19 cellular contexts compared by ENCODE assay signal in genomic region chr11:69411257-69411924, GRCh38.
DNase-seq lines count a peak whose midpoint lies in the region; ATAC-seq, FAIRE-seq and TF ChIP-seq lines count a peak whose summit lies in the region.
"Had no signal": no experiment of that assay in that cellular context is flagged by ENCODE, and none has a peak within 500 bp of the region (broad histone marks: within the 10 kb centered on the region; RNA-seq: fewer than 3 reads in every experiment).

No MANE protein-coding gene starts in this region.

- H3K9ac ChIP-seq in Loucy (ENCODE audit: low read depth, low read length, poor library complexity, severe bottlenecking) (no peak overlapping the region), endothelial cell of umbilical vein (replicated peaks; ENCODE audit: extremely low read depth, insufficient read depth, low read length) (no peak overlapping the region)

- CTCF ChIA-PET in endothelial cell of umbilical vein (lab: Charles Lee), result interaction anchor here (1.0 to 1.2 kb wide), 3 partner anchors 11 to 280 kb away, joined by 3 to 5 read pairs (median 3); no protein-coding TSS in a partner anchor

- H3F3A ChIP-seq in Loucy (ENCODE audit: low read depth), result no peaks in the 10 kb centered on the region

- no peaks in the 10 kb centered on the region for H3K9me3 Mint-ChIP-seq in activated T-cell treated with anti-CD3 and anti-CD28 coated beads, Interleukin-2, amount 50 U/mL, for 72 hours
- peaks cover 4% of the 10 kb centered on the region for H3K9me3 Mint-ChIP-seq in progenitor cell of endocrine pancreas (ENCODE audit: low read depth)

- H3K4me3 ChIP-seq in Loucy (ENCODE audit: low read length, poor library complexity, severe bottlenecking) (no peak overlapping the region), endothelial cell of umbilical vein (replicated peaks in 1 of 3; ENCODE audit: insufficient read depth in 1 of 3, low read depth in 1 of 3, low read length in 3 of 3) (no peak overlapping the region)

- peak overlapping the region; percentile 7; the same call in 1 of the 2 replicates for H2AFZ ChIP-seq in Loucy (ENCODE audit: low read length)
- H2AFZ ChIP-seq in endothelial cell of umbilical vein (ENCODE audit: low read depth, low read length), result no peak overlapping the region

- H3K4me2 ChIP-seq in Loucy (ENCODE audit: low read depth, low read length, poor library complexity, severe bottlenecking) (peak overlapping the region; percentile 10), endothelial cell of umbilical vein (ENCODE audit: insufficient read depth, low read length) (no peak overlapping the region)

- H3K27me3 ChIP-seq in Loucy (ENCODE audit: insufficient read depth, low read length, poor library complexity, severe bottlenecking) (no peaks in the 10 kb centered on the region), endothelial cell of umbilical vein (ENCODE audit: control insufficient read depth in 2 of 2, insufficient read depth in 2 of 2, low read length in 2 of 2) (no peaks in the 10 kb centered on the region)

- no TSS peak for BruUV-seq in endothelial cell of umbilical vein (replicated peaks; lab: Mats Ljungman, UMichigan)

- H3K4me3 Mint-ChIP-seq in activated T-cell treated with anti-CD3 and anti-CD28 coated beads, Interleukin-2, amount 50 U/mL, for 72 hours, result no peak overlapping the region
- no peak overlapping the region for H3K4me3 Mint-ChIP-seq in progenitor cell of endocrine pancreas (ENCODE audit: low read depth)
- H3K4me3 Mint-ChIP-seq: B cell; CD4-positive, alpha-beta memory T cell had no signal

- dilution Hi-C loops in endothelial cell of umbilical vein (cut with MboI; ENCODE audit: extremely low pct_ligation_motif_present, low sequenced_read_pairs), result no loop called here

- POLR2A ChIA-PET in endothelial cell of umbilical vein (lab: Charles Lee), result no interaction called here

- no peaks in the 10 kb centered on the region for H3K36me3 ChIP-seq in Loucy (ENCODE audit: insufficient read depth, low read length)
- H3K36me3 ChIP-seq in endothelial cell of umbilical vein (ENCODE audit: control insufficient read depth in 2 of 2, extremely low read depth in 1 of 2, insufficient read depth in 2 of 2, low read length in 2 of 2), result no peaks in the 10 kb centered on the region

- peak; percentile 68 to 91 for ATAC-seq in activated T-cell treated with anti-CD3 and anti-CD28 coated beads, Interleukin-2, amount 50 U/mL, for 72 hours (replicated peaks in 1 of 2)
- no peak for ATAC-seq in GM19395 (IDR thresholded peaks at IDR 0.05; ENCODE audit: unreplicated experiment)
- ATAC-seq in GM18870 (IDR thresholded peaks at IDR 0.05; ENCODE audit: unreplicated experiment), result no peak
- no peak for ATAC-seq in HG02678 (IDR thresholded peaks at IDR 0.05; ENCODE audit: unreplicated experiment)

- H3K27ac ChIP-seq in endothelial cell of umbilical vein (ENCODE audit: insufficient read depth, low read depth, low read length), result no peak overlapping the region
- H3K27ac ChIP-seq: RWPE1 had no signal

- H3K36me3 Mint-ChIP-seq in activated T-cell treated with anti-CD3 and anti-CD28 coated beads, Interleukin-2, amount 50 U/mL, for 72 hours (ENCODE audit: insufficient read depth in 2 of 2), result peaks cover 0 to 2% of the 10 kb centered on the region in 2 donors
- H3K36me3 Mint-ChIP-seq in progenitor cell of endocrine pancreas (ENCODE audit: insufficient read depth), result no peaks in the 10 kb centered on the region
- H3K36me3 Mint-ChIP-seq: CD4-positive, alpha-beta memory T cell; IgD-negative memory B cell had no signal

- H3K4me1 Mint-ChIP-seq in activated T-cell treated with anti-CD3 and anti-CD28 coated beads, Interleukin-2, amount 50 U/mL, for 72 hours (ENCODE audit: low read depth), result peaks cover 10% of the 10 kb centered on the region
- H3K4me1 Mint-ChIP-seq in progenitor cell of endocrine pancreas (ENCODE audit: low read depth), result peaks cover 5% of the 10 kb centered on the region
- H3K4me1 Mint-ChIP-seq: B cell had no signal

- DNase-seq in activated T-cell treated with anti-CD3 and anti-CD28 coated beads, Interleukin-2, amount 50 U/mL, for 72 hours, result no peak
- DNase-seq in activated T-cell treated with anti-CD3 and anti-CD28 coated beads for 4 hours (no peak), endothelial cell of umbilical vein (ENCODE audit: low read depth, low spot score) (no peak), progenitor cell of endocrine pancreas (ENCODE audit: low spot score, unreplicated experiment) (no peak)
- DNase-seq: Calu3; CD4-positive, alpha-beta memory T cell; DMS53; GOT3; NCI-H1417 treated with DMSO at 0.1 percent for 48 hours; NCI-H1930; NCI-H748 treated with DMSO at 0.1 percent for 48 hours had no signal

- no peak for TF ChIP-seq POLR2A in endothelial cell of umbilical vein (IDR thresholded peaks at IDR 0.05; ENCODE audit: low read depth, low read length)

- peak; percentile 24 for FAIRE-seq in endothelial cell of umbilical vein (lab: Jason Lieb, UNC)
- FAIRE-seq: A204.1 had no signal

- peaks cover 21% of the 10 kb centered on the region for H3K27me3 Mint-ChIP-seq in activated T-cell treated with anti-CD3 and anti-CD28 coated beads, Interleukin-2, amount 50 U/mL, for 72 hours (ENCODE audit: low read depth)
- H3K27me3 Mint-ChIP-seq in progenitor cell of endocrine pancreas, result no peaks in the 10 kb centered on the region

- H3K9me2 ChIP-seq in Loucy (replicated peaks; ENCODE audit: low read depth, low read length), result no peaks in the 10 kb centered on the region

- H3K4me1 ChIP-seq in Loucy (ENCODE audit: insufficient read depth, low read length, poor library complexity, severe bottlenecking) (peaks cover 36% of the 10 kb centered on the region), endothelial cell of umbilical vein (ENCODE audit: control insufficient read depth, extremely low read depth, insufficient read depth, low read length) (peaks cover 3% of the 10 kb centered on the region)

- H3K27ac Mint-ChIP-seq in activated T-cell treated with anti-CD3 and anti-CD28 coated beads, Interleukin-2, amount 50 U/mL, for 72 hours, result no peak overlapping the region
- H3K27ac Mint-ChIP-seq in progenitor cell of endocrine pancreas, result peak overlapping the region; percentile 20
- H3K27ac Mint-ChIP-seq: B cell; CD4-positive, alpha-beta memory T cell; IgD-negative memory B cell had no signal

- H3K9me1 ChIP-seq in endothelial cell of umbilical vein (replicated peaks; ENCODE audit: control insufficient read depth, extremely low read depth, insufficient read depth, low read length), result no peaks in the 10 kb centered on the region

- no peaks in the 10 kb centered on the region for H3K79me2 ChIP-seq in Loucy (ENCODE audit: insufficient read depth, low read length)
- no peaks in the 10 kb centered on the region for H3K79me2 ChIP-seq in endothelial cell of umbilical vein (ENCODE audit: control insufficient read depth, insufficient read depth, low read length)

- intact Hi-C loops in endothelial cell of umbilical vein (cut with micrococcal nuclease), result no loop called here

- H4K20me1 ChIP-seq in Loucy (ENCODE audit: insufficient read depth, low read length, poor library complexity, severe bottlenecking) (no peaks in the 10 kb centered on the region), endothelial cell of umbilical vein (replicated peaks; ENCODE audit: control insufficient read depth, extremely low read depth, insufficient read depth, low read length) (no peaks in the 10 kb centered on the region)

- no peak for TF ChIP-seq CTCF in Loucy (conservative IDR thresholded peaks at IDR 0.05; ENCODE audit: low read length)
- no peak for TF ChIP-seq CTCF in endothelial cell of umbilical vein (IDR thresholded peaks at IDR 0.05; ENCODE audit: extremely low read depth in 1 of 2, insufficient read depth in 1 of 2, low read depth in 1 of 2, low read length in 2 of 2)
- TF ChIP-seq CTCF in progenitor cell of endocrine pancreas (IDR thresholded peaks at IDR 0.05; ENCODE audit: unreplicated experiment), result no peak

- H3K9me3 ChIP-seq in Loucy (ENCODE audit: insufficient read depth, low read depth, low read length), result no peaks in the 10 kb centered on the region
- H3K9me3 ChIP-seq in endothelial cell of umbilical vein (replicated peaks; ENCODE audit: control insufficient read depth, insufficient read depth, low read length), result no peaks in the 10 kb centered on the region

TF ChIP-seq in endothelial cell of umbilical vein, 7 proteins besides CTCF, POLR2A, EP300 and RAD21:
- TF ChIP-seq MAX (IDR thresholded peaks at IDR 0.05; ENCODE audit: insufficient read depth, insufficient read length) (no peak), GATA2 (IDR thresholded peaks at IDR 0.05; ENCODE audit: insufficient read depth, insufficient read length, low read depth, low read length) (no peak)

Comparison
In these comparisons a context has a peak if more than half of its experiments do, and no peak if none do; other contexts are left out.
1. ATAC-seq: peak in activated T-cell treated with anti-CD3 and anti-CD28 coated beads, Interleukin-2, amount 50 U/mL, for 72 hours (2 of 2); none in GM19395 (single experiment), GM18870 (single experiment) and HG02678 (single experiment).